21 cellular contexts compared by ENCODE assay signal in the genomic region with DNA sequence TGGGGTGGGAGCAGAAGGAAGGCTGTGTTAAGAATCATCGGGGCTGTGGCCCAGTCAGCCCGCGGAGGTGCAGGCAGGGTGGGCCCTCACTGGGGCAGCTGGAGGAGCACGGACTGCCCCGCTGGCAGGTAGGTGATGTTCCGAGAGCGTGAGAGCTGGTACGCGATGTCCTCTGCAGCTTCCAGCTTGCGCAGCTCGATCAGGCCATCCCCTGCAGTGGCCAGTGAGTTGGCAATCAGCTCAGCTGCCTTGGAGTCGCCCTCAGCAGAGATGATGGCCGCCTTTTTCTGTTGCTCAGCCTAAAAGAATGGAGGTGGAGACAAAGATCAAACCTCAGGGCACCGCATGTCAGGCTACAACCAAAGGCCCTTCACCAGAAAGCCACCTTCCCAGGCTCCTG.
DNase-seq lines count a peak whose midpoint lies in the region; ATAC-seq and TF ChIP-seq lines count a peak whose summit lies in the region.
"Had no signal": no experiment of that assay in that cellular context is flagged by ENCODE, and none has a peak within 500 bp of the region (broad histone marks: within the 10 kb centered on the region; RNA-seq: fewer than 3 reads in every experiment).

No MANE protein-coding gene starts in this region.

- peaks cover 87% of the 10 kb centered on the region for H3K36me3 Mint-ChIP-seq in stimulated activated effector memory CD8-positive, alpha-beta T cell treated with anti-CD3 and anti-CD28 coated beads, Interleukin-12 subunit alpha, Interleukin-12 subunit beta, amount 100 ng/mL, for 72 hours

- no peaks in the 10 kb centered on the region for H3K27me3 ChIP-seq in WERI-Rb-1 (ENCODE audit: insufficient read depth, low read depth, severe bottlenecking)
- H3K27me3 ChIP-seq: cardiac muscle cell, neutrophil, transverse colon had no signal

- H3K27ac ChIP-seq in WERI-Rb-1: peak overlapping the region; percentile 94
- H3K27ac ChIP-seq: cardiac muscle cell, neutrophil, transverse colon had no signal

- H3K9me3 ChIP-seq in WERI-Rb-1 (ENCODE audit: severe bottlenecking): no peaks in the 10 kb centered on the region
- H3K9me3 ChIP-seq: Caco-2, mucosa of descending colon, neutrophil, transverse colon had no signal

- peak overlapping the region; percentile 90 for H3K27ac Mint-ChIP-seq in stimulated activated effector memory CD8-positive, alpha-beta T cell treated with anti-CD3 and anti-CD28 coated beads, Interleukin-12 subunit alpha, Interleukin-12 subunit beta, amount 100 ng/mL, for 72 hours
- H3K27ac Mint-ChIP-seq: activated T-helper 17 cell treated with anti-CD3 and anti-CD28 coated beads, Interleukin-2, amount 50 U/mL, for 72 hours had no signal

- no peak overlapping the region for H3K4me3 ChIP-seq in WERI-Rb-1 (ENCODE audit: low read depth, low read length)
- H3K4me3 ChIP-seq: cardiac muscle cell, mucosa of descending colon, transverse colon had no signal

- no peak for ATAC-seq in stimulated activated effector memory CD8-positive, alpha-beta T cell treated with anti-CD3 and anti-CD28 coated beads, Interleukin-12 subunit alpha, Interleukin-12 subunit beta, amount 100 ng/mL, for 72 hours
- ATAC-seq in GM18867 (IDR thresholded peaks at IDR 0.05; ENCODE audit: unreplicated experiment): no peak
- ATAC-seq in HG03095 (IDR thresholded peaks at IDR 0.05; ENCODE audit: unreplicated experiment): no peak
- ATAC-seq in GM19395 (IDR thresholded peaks at IDR 0.05; ENCODE audit: unreplicated experiment): no peak
- ATAC-seq: activated T-helper 17 cell treated with anti-CD3 and anti-CD28 coated beads, Interleukin-2, amount 50 U/mL, for 72 hours; esophagus mucosa; mucosa of descending colon had no signal

- DNase-seq in EL (peak; percentile 24), WERI-Rb-1 (no peak), islet precursor cell (peak; percentile 44), NCI-H1436 (lab: John Stamatoyannopoulos, UW) (no peak)
- no peak for DNase-seq in stimulated activated effector memory CD8-positive, alpha-beta T cell treated with anti-CD3 and anti-CD28 coated beads, Interleukin-12 subunit alpha, Interleukin-12 subunit beta, amount 100 ng/mL, for 72 hours (ENCODE audit: low spot score in 2 of 2)
- DNase-seq: activated CD4-positive, alpha-beta T cell treated with anti-CD3 and anti-CD28 coated beads, Interleukin-2, amount 50 U/mL, for 48 hours; mucosa of descending colon; NCI-H1436 treated with DMSO at 0.1 percent for 48 hours; OCI-M1; SIG-M5; stimulated activated CD4-positive, alpha-beta T cell treated with anti-CD3 and anti-CD28 coated beads, Interleukin-12 subunit alpha, Interleukin-12 subunit beta, amount 100 ng/mL, for 4 hours; T-helper 1 cell; transverse colon had no signal

- peaks cover 66% of the 10 kb centered on the region for H3K36me3 ChIP-seq in WERI-Rb-1

- H3K4me3 Mint-ChIP-seq in stimulated activated effector memory CD8-positive, alpha-beta T cell treated with anti-CD3 and anti-CD28 coated beads, Interleukin-12 subunit alpha, Interleukin-12 subunit beta, amount 100 ng/mL, for 72 hours: no peak overlapping the region
- H3K4me3 Mint-ChIP-seq: activated T-helper 17 cell treated with anti-CD3 and anti-CD28 coated beads, Interleukin-2, amount 50 U/mL, for 72 hours had no signal

- H3K9me3 Mint-ChIP-seq in stimulated activated effector memory CD8-positive, alpha-beta T cell treated with anti-CD3 and anti-CD28 coated beads, Interleukin-12 subunit alpha, Interleukin-12 subunit beta, amount 100 ng/mL, for 72 hours: no peaks in the 10 kb centered on the region
- H3K9me3 Mint-ChIP-seq: activated T-helper 17 cell treated with anti-CD3 and anti-CD28 coated beads, Interleukin-2, amount 50 U/mL, for 72 hours had no signal

- no peak for TF ChIP-seq CTCF in WERI-Rb-1 (IDR thresholded peaks at IDR 0.05; ENCODE audit: low read depth, low read length)

- H3K4me1 Mint-ChIP-seq in stimulated activated effector memory CD8-positive, alpha-beta T cell treated with anti-CD3 and anti-CD28 coated beads, Interleukin-12 subunit alpha, Interleukin-12 subunit beta, amount 100 ng/mL, for 72 hours: peaks cover 47% of the 10 kb centered on the region

Comparison
In these comparisons a context has a peak if more than half of its experiments do, and no peak if none do; other contexts are left out.
1. DNase-seq: peak in EL (single experiment) and islet precursor cell (single experiment); none in WERI-Rb-1 (single experiment), stimulated activated effector memory CD8-positive, alpha-beta T cell treated with anti-CD3 and anti-CD28 coated beads, Interleukin-12 subunit alpha, Interleukin-12 subunit beta, amount 100 ng/mL, for 72 hours (0 of 2) and NCI-H1436 (single experiment).